Comparison of ENCODE assay signal across 7 cellular contexts in genomic region chr6:163901681-163902080, GRCh38.
"Had no signal": no experiment of that assay in that cellular context is flagged by ENCODE, and none has a peak within 500 bp of the region (broad histone marks: within the 10 kb centered on the region; RNA-seq: fewer than 3 reads in every experiment).

No MANE protein-coding gene starts in this region.

- FAIRE-seq: H54 had no signal

- H3K4me3 Mint-ChIP-seq: H9, IgD-negative memory B cell had no signal

- H3K4me1 Mint-ChIP-seq: IgD-negative memory B cell had no signal

- H3K27ac ChIP-seq: HL-60 had no signal

- H3K27ac Mint-ChIP-seq: H9, IgD-negative memory B cell had no signal

- DNase-seq: GOT3, H9, HCEC 1CT, KG1 had no signal
